9 cellular contexts compared by ENCODE assay signal in genomic region chrX:13428055-13428786, GRCh38.
A peak's percentile ranks its signal among the peaks of the same experiment; 100 is the strongest.
DNase-seq lines count a peak whose midpoint lies in the region; ATAC-seq, FAIRE-seq and TF ChIP-seq lines count a peak whose summit lies in the region.
"Had no signal": no experiment of that assay in that cellular context is flagged by ENCODE, and none has a peak within 500 bp of the region (broad histone marks: within the 10 kb centered on the region; RNA-seq: fewer than 3 reads in every experiment).

No MANE protein-coding gene starts in this region.

- no peaks in the 10 kb centered on the region for H4K20me1 ChIP-seq in H9 (ENCODE audit: control insufficient read depth, insufficient read depth, insufficient read length)

- peak; percentile 24 to 86 for DNase-seq in A549 (ENCODE audit: low read depth in 1 of 2, low spot score in 1 of 2)
- peak; percentile 53 for DNase-seq in H9
- peak; percentile 23 for DNase-seq in activated CD8-positive, alpha-beta T cell treated with anti-CD3 and anti-CD28 coated beads, Interleukin-2, amount 10 ng/mL, durations not matched to agents 7 days and 5 days
- DNase-seq in immature natural killer cell: peak in 2 of 3 donors; percentile 9 to 14
- no peak for DNase-seq in inferior parietal cortex (ENCODE audit: extremely low spot score)
- DNase-seq in DMS 273 (lab: John Stamatoyannopoulos, UW; ENCODE audit: unreplicated experiment): no peak
- no peak for DNase-seq in activated naive CD4-positive, alpha-beta T cell treated with anti-CD3 and anti-CD28 coated beads for 36 hours
- DNase-seq: GF-D8 had no signal

- no peak overlapping the region for H3K9ac ChIP-seq in H9 (ENCODE audit: extremely low read depth, insufficient read length, low read length)

- H3K9me3 Mint-ChIP-seq in H9 (peaks cover 52 to 58% of the 10 kb centered on the region in 2 experiments), immature natural killer cell (no peaks in the 10 kb centered on the region)
- H3K9me3 Mint-ChIP-seq in activated CD8-positive, alpha-beta T cell treated with anti-CD3 and anti-CD28 coated beads, Interleukin-2, amount 10 ng/mL, durations not matched to agents 7 days and 5 days (ENCODE audit: insufficient read depth): no peaks in the 10 kb centered on the region
- no peaks in the 10 kb centered on the region for H3K9me3 Mint-ChIP-seq in activated naive CD4-positive, alpha-beta T cell treated with anti-CD3 and anti-CD28 coated beads for 36 hours

- peaks cover 1 to 3% (median 3%) of the 10 kb centered on the region in 3 experiments; a peak in 6 of 7 replicates for H3K36me3 Mint-ChIP-seq in H9 (ENCODE audit: insufficient read depth in 1 of 3, low read depth in 3 of 3)
- no peaks in the 10 kb centered on the region for H3K36me3 Mint-ChIP-seq in activated CD8-positive, alpha-beta T cell treated with anti-CD3 and anti-CD28 coated beads, Interleukin-2, amount 10 ng/mL, durations not matched to agents 7 days and 5 days (ENCODE audit: low read depth)
- H3K36me3 Mint-ChIP-seq in immature natural killer cell: no peaks in the 10 kb centered on the region
- no peaks in the 10 kb centered on the region for H3K36me3 Mint-ChIP-seq in activated naive CD4-positive, alpha-beta T cell treated with anti-CD3 and anti-CD28 coated beads for 36 hours (ENCODE audit: low read depth)

- H3K4me1 Mint-ChIP-seq in H9 (peaks cover 14 to 15% of the 10 kb centered on the region in 2 experiments), immature natural killer cell (peaks cover 13 to 18% of the 10 kb centered on the region in 2 donors)
- H3K4me1 Mint-ChIP-seq in activated CD8-positive, alpha-beta T cell treated with anti-CD3 and anti-CD28 coated beads, Interleukin-2, amount 10 ng/mL, durations not matched to agents 7 days and 5 days (ENCODE audit: low read depth): peaks cover 15% of the 10 kb centered on the region
- H3K4me1 Mint-ChIP-seq in activated naive CD4-positive, alpha-beta T cell treated with anti-CD3 and anti-CD28 coated beads for 36 hours (ENCODE audit: low read depth): no peaks in the 10 kb centered on the region

- no peak overlapping the region for H4K91ac ChIP-seq in H9 (ENCODE audit: insufficient read length, low read depth, low read length)

- H2BK5ac ChIP-seq in H9 (ENCODE audit: insufficient read length, low read length): no peak overlapping the region

- no peak overlapping the region for H3T11ph ChIP-seq in H9 (ENCODE audit: low read length)

- H3K79me1 ChIP-seq in H9 (ENCODE audit: insufficient read depth, low read depth, low read length, poor library complexity, severe bottlenecking): no peaks in the 10 kb centered on the region

- no peak overlapping the region for H3K18ac ChIP-seq in H9 (ENCODE audit: insufficient read length, low read depth, low read length)

- H4K5ac ChIP-seq in H9 (ENCODE audit: insufficient read length, low read depth, low read length): no peak overlapping the region

- no peak overlapping the region for H3K14ac ChIP-seq in H9 (ENCODE audit: insufficient read depth, low read length)

- H3K4me1 ChIP-seq in A549 (peaks cover 47% of the 10 kb centered on the region), H9 (ENCODE audit: insufficient read depth, low read length) (peaks cover 3% of the 10 kb centered on the region; the same call in 1 of the 2 replicates)

- H3K4ac ChIP-seq in H9 (ENCODE audit: low read depth, low read length): no peak overlapping the region

- H3K27me3 Mint-ChIP-seq in H9 (ENCODE audit: low read depth): no peaks in the 10 kb centered on the region
- no peaks in the 10 kb centered on the region for H3K27me3 Mint-ChIP-seq in activated CD8-positive, alpha-beta T cell treated with anti-CD3 and anti-CD28 coated beads, Interleukin-2, amount 10 ng/mL, durations not matched to agents 7 days and 5 days (ENCODE audit: low read depth)
- peaks cover 0 to 4% (median 1%) of the 10 kb centered on the region in 3 donors for H3K27me3 Mint-ChIP-seq in immature natural killer cell (ENCODE audit: low read depth in 3 of 3)
- H3K27me3 Mint-ChIP-seq in activated naive CD4-positive, alpha-beta T cell treated with anti-CD3 and anti-CD28 coated beads for 36 hours (ENCODE audit: low read depth): no peaks in the 10 kb centered on the region

- H3K79me2 ChIP-seq in H9 (ENCODE audit: insufficient read depth, low read length): no peaks in the 10 kb centered on the region

- ATAC-seq in A549: peak; percentile 87 to 89
- ATAC-seq in activated CD8-positive, alpha-beta T cell treated with anti-CD3 and anti-CD28 coated beads, Interleukin-2, amount 10 ng/mL, durations not matched to agents 7 days and 5 days: no peak
- ATAC-seq in HG02938 (IDR thresholded peaks at IDR 0.05; ENCODE audit: unreplicated experiment): no peak

- no peak overlapping the region for H2AFZ ChIP-seq in H9 (ENCODE audit: low read length)

- 2% methylated on average over 4 of the region's 5 CpGs for WGBS in A549 (ENCODE audit: missing lambda C conversion rate)
- no CpG with 5 or more reads among the region's 5 CpGs for WGBS in H9 (ENCODE audit: extremely low coverage, insufficient read length, low lambda C conversion rate)

- H2BK12ac ChIP-seq in H9 (ENCODE audit: insufficient read length, low read depth, low read length): no peak overlapping the region

- peaks cover 7% of the 10 kb centered on the region; the same call in 2 of the 3 replicates for H3K9me3 ChIP-seq in A549
- no peaks in the 10 kb centered on the region for H3K9me3 ChIP-seq in H9 (ENCODE audit: control insufficient read depth, low read depth, low read length)

- H3K27ac ChIP-seq in A549: peak overlapping the region; percentile 76 to 93
- H3K27ac ChIP-seq in H9 (ENCODE audit: insufficient read length, low read depth, low read length): no peak overlapping the region

- CTCF ChIA-PET in A549 (lab: Yijun Ruan, JAX): interaction anchor here (1.0 to 1.8 kb wide), 5 partner anchors 10 to 482 kb away, joined by 3 to 8 read pairs (median 5); no protein-coding TSS in a partner anchor
- CTCF ChIA-PET in activated CD8-positive, alpha-beta T cell treated with anti-CD3 and anti-CD28 coated beads, Interleukin-2, amount 10 ng/mL, durations not matched to agents 7 days and 5 days (lab: Charles Lee): interaction anchor here (1.3 kb wide), 1 partner anchor 38 kb away, joined by 3 read pairs; no protein-coding TSS in a partner anchor
- CTCF ChIA-PET in activated naive CD4-positive, alpha-beta T cell treated with anti-CD3 and anti-CD28 coated beads for 36 hours (lab: Charles Lee): no interaction called here

- TF ChIP-seq POLR2A in A549 (IDR thresholded peaks at IDR 0.05; ENCODE audit: low read length): no peak

- peak overlapping the region in 1 of 2 experiments; percentile 23; a peak in 1 of 5 replicates for H3K4me3 Mint-ChIP-seq in H9
- no peak overlapping the region for H3K4me3 Mint-ChIP-seq in activated CD8-positive, alpha-beta T cell treated with anti-CD3 and anti-CD28 coated beads, Interleukin-2, amount 10 ng/mL, durations not matched to agents 7 days and 5 days
- H3K4me3 Mint-ChIP-seq in immature natural killer cell: peak overlapping the region in 3 of 5 donors; percentile 41 to 53 (median 48)
- H3K4me3 Mint-ChIP-seq in activated naive CD4-positive, alpha-beta T cell treated with anti-CD3 and anti-CD28 coated beads for 36 hours: no peak overlapping the region

- no peak overlapping the region for H4K8ac ChIP-seq in H9 (replicated peaks; ENCODE audit: insufficient read length, low read depth, low read length)

- TF ChIP-seq CTCF in A549 (IDR thresholded peaks at IDR 0.05) (no peak), H9 (conservative IDR thresholded peaks at IDR 0.05) (no peak)

- no peaks in the 10 kb centered on the region for H3K23me2 ChIP-seq in H9 (ENCODE audit: insufficient read length, low read depth, low read length, poor library complexity, severe bottlenecking)

- H2BK15ac ChIP-seq in H9 (ENCODE audit: low read depth, low read length): no peak overlapping the region

- no peak overlapping the region for H2AK5ac ChIP-seq in H9 (ENCODE audit: insufficient read length, low read length)

- peak; percentile 19 to 43; a peak in 2 of 5 replicates for TF ChIP-seq RAD21 in A549 (conservative IDR thresholded peaks at IDR 0.05 in 1 of 2, IDR thresholded peaks at IDR 0.05 in 1 of 2)

- no peaks in the 10 kb centered on the region for H3K27me3 ChIP-seq in H9 (ENCODE audit: insufficient read depth, low read length)

- peak; percentile 98 for FAIRE-seq in A549 (lab: Jason Lieb, UNC)

- H2BK20ac ChIP-seq in H9 (ENCODE audit: low read depth, low read length, poor library complexity, severe bottlenecking): no peak overlapping the region

- H3K27ac Mint-ChIP-seq in H9 (peak overlapping the region in 1 of 3 experiments; percentile 90; a peak in 2 of 7 replicates), immature natural killer cell (peak overlapping the region in 5 of 6 donors; percentile 2 to 84 (median 71))
- peak overlapping the region; percentile 60 for H3K27ac Mint-ChIP-seq in activated CD8-positive, alpha-beta T cell treated with anti-CD3 and anti-CD28 coated beads, Interleukin-2, amount 10 ng/mL, durations not matched to agents 7 days and 5 days
- no peak overlapping the region for H3K27ac Mint-ChIP-seq in activated naive CD4-positive, alpha-beta T cell treated with anti-CD3 and anti-CD28 coated beads for 36 hours

- intact Hi-C loops in activated naive CD4-positive, alpha-beta T cell treated with anti-CD3 and anti-CD28 coated beads for 36 hours (cut with micrococcal nuclease): no loop called here

- no peak overlapping the region for H3K56ac ChIP-seq in H9 (ENCODE audit: insufficient read length, low read depth, low read length)

- no peak overlapping the region for H3K4me3 ChIP-seq in A549

- H3K23ac ChIP-seq in H9 (ENCODE audit: insufficient read length, low read depth, low read length): no peak overlapping the region

- no peak overlapping the region for H2BK120ac ChIP-seq in H9 (ENCODE audit: low read depth, low read length, poor library complexity, severe bottlenecking)

- TF ChIP-seq EP300 in A549 (IDR thresholded peaks at IDR 0.05): peak; percentile 38 to 71; a peak in 3 of 5 replicates

- POLR2A ChIA-PET in A549 (lab: Yijun Ruan, JAX): no interaction called here
- POLR2A ChIA-PET in activated CD8-positive, alpha-beta T cell treated with anti-CD3 and anti-CD28 coated beads, Interleukin-2, amount 10 ng/mL, durations not matched to agents 7 days and 5 days (lab: Charles Lee): no interaction called here

- H3K4me2 ChIP-seq in A549 (peak overlapping the region; percentile 63), H9 (ENCODE audit: insufficient read depth, insufficient read length, low read length) (no peak overlapping the region)

TF ChIP-seq in A549, 52 proteins besides CTCF, POLR2A, EP300 and RAD21 (continues in another document):
- TF ChIP-seq CEBPB (IDR thresholded peaks at IDR 0.05) (peak; percentile 10 to 86; a peak in 1 of 4 replicates), RFX5 (IDR thresholded peaks at IDR 0.05) (no peak), SMC3 (IDR thresholded peaks at IDR 0.05) (no peak; the same call in 2 of the 3 replicates), BHLHE40 (IDR thresholded peaks at IDR 0.05; ENCODE audit: low read depth, low read length) (no peak)

Comparison
In these comparisons a context has a peak if more than half of its experiments do, and no peak if none do; other contexts are left out.
1. ATAC-seq: peak in A549 (2 of 2); none in activated CD8-positive, alpha-beta T cell treated with anti-CD3 and anti-CD28 coated beads, Interleukin-2, amount 10 ng/mL, durations not matched to agents 7 days and 5 days (single experiment) and HG02938 (single experiment).
2. DNase-seq: peak in A549 (2 of 2), H9 (single experiment), activated CD8-positive, alpha-beta T cell treated with anti-CD3 and anti-CD28 coated beads, Interleukin-2, amount 10 ng/mL, durations not matched to agents 7 days and 5 days (single experiment) and immature natural killer cell (2 of 3); none in inferior parietal cortex (single experiment), DMS 273 (single experiment) and activated naive CD4-positive, alpha-beta T cell treated with anti-CD3 and anti-CD28 coated beads for 36 hours (single experiment).
3. H3K4me3 Mint-ChIP-seq: peak in immature natural killer cell (3 of 5); none in activated CD8-positive, alpha-beta T cell treated with anti-CD3 and anti-CD28 coated beads, Interleukin-2, amount 10 ng/mL, durations not matched to agents 7 days and 5 days (single experiment) and activated naive CD4-positive, alpha-beta T cell treated with anti-CD3 and anti-CD28 coated beads for 36 hours (single experiment).